ENCODE assay signal across 1 cellular context in the genomic region with DNA sequence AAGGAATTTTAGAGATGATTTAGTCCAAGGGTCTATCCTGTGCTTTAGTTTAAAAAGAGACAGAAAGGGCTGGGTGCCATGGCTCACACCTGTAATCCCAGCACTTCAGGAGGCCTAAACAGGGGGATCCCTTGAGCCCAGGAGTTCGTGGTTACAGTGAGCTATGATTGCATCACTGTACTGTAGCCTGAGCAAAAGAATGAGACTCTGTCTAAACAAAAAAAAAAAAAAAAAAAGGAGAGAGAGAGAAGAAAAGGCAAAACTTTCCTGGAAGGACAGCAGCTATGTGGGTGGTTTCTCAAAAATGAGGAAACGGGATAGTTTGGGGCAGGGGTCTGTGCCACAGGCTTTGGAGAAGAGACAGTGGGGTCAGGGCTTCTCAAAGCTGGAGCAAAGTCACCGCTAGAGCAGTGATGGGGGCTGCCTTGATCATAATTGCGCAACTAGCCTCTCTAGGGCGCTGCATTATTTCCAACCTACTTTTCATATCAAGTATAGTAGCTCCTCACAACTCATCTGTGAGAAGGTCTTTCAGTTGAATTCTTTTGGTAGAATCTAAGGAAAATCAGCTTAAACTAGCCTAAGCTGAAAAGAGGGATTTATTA.
TF ChIP-seq lines count a peak whose summit lies in the region.

No MANE protein-coding gene starts in this region.

TF ChIP-seq in HepG2, 621 proteins besides CTCF, POLR2A, EP300 and RAD21 (continues in another document):
- TF ChIP-seq, protein P1, sequence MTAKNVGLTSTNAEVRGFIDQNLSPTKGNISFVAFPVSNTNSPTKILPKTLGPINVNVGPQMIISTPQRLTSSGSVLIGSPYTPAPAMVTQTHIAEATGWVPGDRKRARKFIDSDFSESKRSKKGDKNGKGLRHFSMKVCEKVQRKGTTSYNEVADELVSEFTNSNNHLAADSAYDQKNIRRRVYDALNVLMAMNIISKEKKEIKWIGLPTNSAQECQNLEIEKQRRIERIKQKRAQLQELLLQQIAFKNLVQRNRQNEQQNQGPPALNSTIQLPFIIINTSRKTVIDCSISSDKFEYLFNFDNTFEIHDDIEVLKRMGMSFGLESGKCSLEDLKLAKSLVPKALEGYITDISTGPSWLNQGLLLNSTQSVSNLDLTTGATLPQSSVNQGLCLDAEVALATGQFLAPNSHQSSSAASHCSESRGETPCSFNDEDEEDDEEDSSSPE (CRISPR knock-in tag; IDR thresholded peaks at IDR 0.05): no peak
- TF ChIP-seq SOX13 (IDR thresholded peaks at IDR 0.05) (no peak), SOX13 (CRISPR knock-in tag; conservative IDR thresholded peaks at IDR 0.05 in 1 of 2, IDR thresholded peaks at IDR 0.05 in 1 of 2) (peak in 1 of 2 experiments; percentile 13; a peak in 1 of 4 replicates), ZNF644 (CRISPR knock-in tag; IDR thresholded peaks at IDR 0.05; ENCODE audit: low read depth) (0 out of 2 replicates have a peak, but pooled peaks have one; percentile 32), ISX (CRISPR knock-in tag; conservative IDR thresholded peaks at IDR 0.05) (no peak), ZNF383 (CRISPR knock-in tag; IDR thresholded peaks at IDR 0.05; ENCODE audit: borderline replicate concordance) (no peak), ZNF558 (CRISPR knock-in tag; IDR thresholded peaks at IDR 0.05; ENCODE audit: borderline replicate concordance) (no peak), THYN1 (CRISPR knock-in tag; IDR thresholded peaks at IDR 0.05; ENCODE audit: borderline replicate concordance, low read depth) (no peak), ZNF3 (CRISPR knock-in tag; IDR thresholded peaks at IDR 0.05) (no peak), ZNF33A (CRISPR knock-in tag; IDR thresholded peaks at IDR 0.05; ENCODE audit: borderline replicate concordance) (no peak), EHMT2 (IDR thresholded peaks at IDR 0.05; ENCODE audit: borderline replicate concordance, low read depth, low read length) (no peak), FOXJ3 (CRISPR knock-in tag; IDR thresholded peaks at IDR 0.05; ENCODE audit: borderline replicate concordance) (no peak), SIX4 (CRISPR knock-in tag; IDR thresholded peaks at IDR 0.05) (no peak), FLYWCH1 (CRISPR knock-in tag; IDR thresholded peaks at IDR 0.05) (no peak), RORA (CRISPR knock-in tag; IDR thresholded peaks at IDR 0.05) (no peak), SCMH1 (CRISPR knock-in tag; IDR thresholded peaks at IDR 0.05; ENCODE audit: borderline replicate concordance) (no peak), MEF2D (CRISPR knock-in tag; IDR thresholded peaks at IDR 0.05) (no peak), TP53 (CRISPR knock-in tag; conservative IDR thresholded peaks at IDR 0.05) (no peak), TAF1 (CRISPR knock-in tag; IDR thresholded peaks at IDR 0.05) (no peak), ZNF773 (CRISPR knock-in tag; IDR thresholded peaks at IDR 0.05; ENCODE audit: borderline replicate concordance) (no peak), KLF15 (CRISPR knock-in tag; IDR thresholded peaks at IDR 0.05; ENCODE audit: borderline replicate concordance) (no peak), ZFP36 (IDR thresholded peaks at IDR 0.05; ENCODE audit: borderline replicate concordance, low read depth, low read length, partially characterized antibody) (no peak), MTA3 (CRISPR knock-in tag; IDR thresholded peaks at IDR 0.05) (no peak), ATF7 (IDR thresholded peaks at IDR 0.05) (peak; percentile 43; the same call in 1 of the 2 replicates), ATF7 (CRISPR knock-in tag; IDR thresholded peaks at IDR 0.05) (no peak), CEBPB (IDR thresholded peaks at IDR 0.05; ENCODE audit: borderline replicate concordance, low read depth, low read length) (peak; percentile 95), ZNF839 (CRISPR knock-in tag; IDR thresholded peaks at IDR 0.05; ENCODE audit: borderline replicate concordance) (no peak), ZNF709 (CRISPR knock-in tag; IDR thresholded peaks at IDR 0.05) (no peak), ZNF678 (CRISPR knock-in tag; IDR thresholded peaks at IDR 0.05) (no peak), ZNF253 (CRISPR knock-in tag; IDR thresholded peaks at IDR 0.05; ENCODE audit: borderline replicate concordance) (no peak)
- TF ChIP-seq, protein P2, sequence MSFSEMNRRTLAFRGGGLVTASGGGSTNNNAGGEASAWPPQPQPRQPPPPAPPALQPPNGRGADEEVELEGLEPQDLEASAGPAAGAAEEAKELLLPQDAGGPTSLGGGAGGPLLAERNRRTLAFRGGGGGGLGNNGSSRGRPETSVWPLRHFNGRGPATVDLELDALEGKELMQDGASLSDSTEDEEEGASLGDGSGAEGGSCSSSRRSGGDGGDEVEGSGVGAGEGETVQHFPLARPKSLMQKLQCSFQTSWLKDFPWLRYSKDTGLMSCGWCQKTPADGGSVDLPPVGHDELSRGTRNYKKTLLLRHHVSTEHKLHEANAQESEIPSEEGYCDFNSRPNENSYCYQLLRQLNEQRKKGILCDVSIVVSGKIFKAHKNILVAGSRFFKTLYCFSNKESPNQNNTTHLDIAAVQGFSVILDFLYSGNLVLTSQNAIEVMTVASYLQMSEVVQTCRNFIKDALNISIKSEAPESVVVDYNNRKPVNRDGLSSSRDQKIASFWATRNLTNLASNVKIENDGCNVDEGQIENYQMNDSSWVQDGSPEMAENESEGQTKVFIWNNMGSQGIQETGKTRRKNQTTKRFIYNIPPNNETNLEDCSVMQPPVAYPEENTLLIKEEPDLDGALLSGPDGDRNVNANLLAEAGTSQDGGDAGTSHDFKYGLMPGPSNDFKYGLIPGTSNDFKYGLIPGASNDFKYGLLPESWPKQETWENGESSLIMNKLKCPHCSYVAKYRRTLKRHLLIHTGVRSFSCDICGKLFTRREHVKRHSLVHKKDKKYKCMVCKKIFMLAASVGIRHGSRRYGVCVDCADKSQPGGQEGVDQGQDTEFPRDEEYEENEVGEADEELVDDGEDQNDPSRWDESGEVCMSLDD (CRISPR knock-in tag; IDR thresholded peaks at IDR 0.05; ENCODE audit: borderline replicate concordance): no peak
- TF ChIP-seq, protein P3, sequence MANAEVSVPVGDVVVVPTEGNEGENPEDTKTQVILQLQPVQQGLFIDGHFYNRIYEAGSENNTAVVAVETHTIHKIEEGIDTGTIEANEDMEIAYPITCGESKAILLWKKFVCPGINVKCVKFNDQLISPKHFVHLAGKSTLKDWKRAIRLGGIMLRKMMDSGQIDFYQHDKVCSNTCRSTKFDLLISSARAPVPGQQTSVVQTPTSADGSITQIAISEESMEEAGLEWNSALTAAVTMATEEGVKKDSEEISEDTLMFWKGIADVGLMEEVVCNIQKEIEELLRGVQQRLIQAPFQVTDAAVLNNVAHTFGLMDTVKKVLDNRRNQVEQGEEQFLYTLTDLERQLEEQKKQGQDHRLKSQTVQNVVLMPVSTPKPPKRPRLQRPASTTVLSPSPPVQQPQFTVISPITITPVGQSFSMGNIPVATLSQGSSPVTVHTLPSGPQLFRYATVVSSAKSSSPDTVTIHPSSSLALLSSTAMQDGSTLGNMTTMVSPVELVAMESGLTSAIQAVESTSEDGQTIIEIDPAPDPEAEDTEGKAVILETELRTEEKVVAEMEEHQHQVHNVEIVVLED (CRISPR knock-in tag; IDR thresholded peaks at IDR 0.05; ENCODE audit: borderline replicate concordance): no peak
- TF ChIP-seq, protein P4, sequence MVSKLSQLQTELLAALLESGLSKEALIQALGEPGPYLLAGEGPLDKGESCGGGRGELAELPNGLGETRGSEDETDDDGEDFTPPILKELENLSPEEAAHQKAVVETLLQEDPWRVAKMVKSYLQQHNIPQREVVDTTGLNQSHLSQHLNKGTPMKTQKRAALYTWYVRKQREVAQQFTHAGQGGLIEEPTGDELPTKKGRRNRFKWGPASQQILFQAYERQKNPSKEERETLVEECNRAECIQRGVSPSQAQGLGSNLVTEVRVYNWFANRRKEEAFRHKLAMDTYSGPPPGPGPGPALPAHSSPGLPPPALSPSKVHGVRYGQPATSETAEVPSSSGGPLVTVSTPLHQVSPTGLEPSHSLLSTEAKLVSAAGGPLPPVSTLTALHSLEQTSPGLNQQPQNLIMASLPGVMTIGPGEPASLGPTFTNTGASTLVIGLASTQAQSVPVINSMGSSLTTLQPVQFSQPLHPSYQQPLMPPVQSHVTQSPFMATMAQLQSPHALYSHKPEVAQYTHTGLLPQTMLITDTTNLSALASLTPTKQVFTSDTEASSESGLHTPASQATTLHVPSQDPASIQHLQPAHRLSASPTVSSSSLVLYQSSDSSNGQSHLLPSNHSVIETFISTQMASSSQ (IDR thresholded peaks at IDR 0.05; ENCODE audit: low read depth): no peak
- TF ChIP-seq, protein P4 (CRISPR knock-in tag; IDR thresholded peaks at IDR 0.05; ENCODE audit: borderline replicate concordance): no peak
- TF ChIP-seq, protein P5, sequence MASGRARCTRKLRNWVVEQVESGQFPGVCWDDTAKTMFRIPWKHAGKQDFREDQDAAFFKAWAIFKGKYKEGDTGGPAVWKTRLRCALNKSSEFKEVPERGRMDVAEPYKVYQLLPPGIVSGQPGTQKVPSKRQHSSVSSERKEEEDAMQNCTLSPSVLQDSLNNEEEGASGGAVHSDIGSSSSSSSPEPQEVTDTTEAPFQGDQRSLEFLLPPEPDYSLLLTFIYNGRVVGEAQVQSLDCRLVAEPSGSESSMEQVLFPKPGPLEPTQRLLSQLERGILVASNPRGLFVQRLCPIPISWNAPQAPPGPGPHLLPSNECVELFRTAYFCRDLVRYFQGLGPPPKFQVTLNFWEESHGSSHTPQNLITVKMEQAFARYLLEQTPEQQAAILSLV (CRISPR knock-in tag; IDR thresholded peaks at IDR 0.05; ENCODE audit: borderline replicate concordance): no peak
- TF ChIP-seq, protein P6, sequence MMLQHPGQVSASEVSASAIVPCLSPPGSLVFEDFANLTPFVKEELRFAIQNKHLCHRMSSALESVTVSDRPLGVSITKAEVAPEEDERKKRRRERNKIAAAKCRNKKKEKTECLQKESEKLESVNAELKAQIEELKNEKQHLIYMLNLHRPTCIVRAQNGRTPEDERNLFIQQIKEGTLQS (CRISPR knock-in tag; IDR thresholded peaks at IDR 0.05): peak; percentile 65
- TF ChIP-seq, protein P7, sequence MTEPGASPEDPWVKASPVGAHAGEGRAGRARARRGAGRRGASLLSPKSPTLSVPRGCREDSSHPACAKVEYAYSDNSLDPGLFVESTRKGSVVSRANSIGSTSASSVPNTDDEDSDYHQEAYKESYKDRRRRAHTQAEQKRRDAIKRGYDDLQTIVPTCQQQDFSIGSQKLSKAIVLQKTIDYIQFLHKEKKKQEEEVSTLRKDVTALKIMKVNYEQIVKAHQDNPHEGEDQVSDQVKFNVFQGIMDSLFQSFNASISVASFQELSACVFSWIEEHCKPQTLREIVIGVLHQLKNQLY (CRISPR knock-in tag; IDR thresholded peaks at IDR 0.05): no peak
- TF ChIP-seq, protein P8, sequence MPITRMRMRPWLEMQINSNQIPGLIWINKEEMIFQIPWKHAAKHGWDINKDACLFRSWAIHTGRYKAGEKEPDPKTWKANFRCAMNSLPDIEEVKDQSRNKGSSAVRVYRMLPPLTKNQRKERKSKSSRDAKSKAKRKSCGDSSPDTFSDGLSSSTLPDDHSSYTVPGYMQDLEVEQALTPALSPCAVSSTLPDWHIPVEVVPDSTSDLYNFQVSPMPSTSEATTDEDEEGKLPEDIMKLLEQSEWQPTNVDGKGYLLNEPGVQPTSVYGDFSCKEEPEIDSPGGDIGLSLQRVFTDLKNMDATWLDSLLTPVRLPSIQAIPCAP (CRISPR knock-in tag; IDR thresholded peaks at IDR 0.05; ENCODE audit: low read depth): no peak
- TF ChIP-seq, protein P9, sequence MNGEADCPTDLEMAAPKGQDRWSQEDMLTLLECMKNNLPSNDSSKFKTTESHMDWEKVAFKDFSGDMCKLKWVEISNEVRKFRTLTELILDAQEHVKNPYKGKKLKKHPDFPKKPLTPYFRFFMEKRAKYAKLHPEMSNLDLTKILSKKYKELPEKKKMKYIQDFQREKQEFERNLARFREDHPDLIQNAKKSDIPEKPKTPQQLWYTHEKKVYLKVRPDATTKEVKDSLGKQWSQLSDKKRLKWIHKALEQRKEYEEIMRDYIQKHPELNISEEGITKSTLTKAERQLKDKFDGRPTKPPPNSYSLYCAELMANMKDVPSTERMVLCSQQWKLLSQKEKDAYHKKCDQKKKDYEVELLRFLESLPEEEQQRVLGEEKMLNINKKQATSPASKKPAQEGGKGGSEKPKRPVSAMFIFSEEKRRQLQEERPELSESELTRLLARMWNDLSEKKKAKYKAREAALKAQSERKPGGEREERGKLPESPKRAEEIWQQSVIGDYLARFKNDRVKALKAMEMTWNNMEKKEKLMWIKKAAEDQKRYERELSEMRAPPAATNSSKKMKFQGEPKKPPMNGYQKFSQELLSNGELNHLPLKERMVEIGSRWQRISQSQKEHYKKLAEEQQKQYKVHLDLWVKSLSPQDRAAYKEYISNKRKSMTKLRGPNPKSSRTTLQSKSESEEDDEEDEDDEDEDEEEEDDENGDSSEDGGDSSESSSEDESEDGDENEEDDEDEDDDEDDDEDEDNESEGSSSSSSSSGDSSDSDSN (CRISPR knock-in tag; IDR thresholded peaks at IDR 0.05): no peak
- TF ChIP-seq, protein P10, sequence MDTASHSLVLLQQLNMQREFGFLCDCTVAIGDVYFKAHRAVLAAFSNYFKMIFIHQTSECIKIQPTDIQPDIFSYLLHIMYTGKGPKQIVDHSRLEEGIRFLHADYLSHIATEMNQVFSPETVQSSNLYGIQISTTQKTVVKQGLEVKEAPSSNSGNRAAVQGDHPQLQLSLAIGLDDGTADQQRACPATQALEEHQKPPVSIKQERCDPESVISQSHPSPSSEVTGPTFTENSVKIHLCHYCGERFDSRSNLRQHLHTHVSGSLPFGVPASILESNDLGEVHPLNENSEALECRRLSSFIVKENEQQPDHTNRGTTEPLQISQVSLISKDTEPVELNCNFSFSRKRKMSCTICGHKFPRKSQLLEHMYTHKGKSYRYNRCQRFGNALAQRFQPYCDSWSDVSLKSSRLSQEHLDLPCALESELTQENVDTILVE (CRISPR knock-in tag; IDR thresholded peaks at IDR 0.05): no peak
- TF ChIP-seq, protein P11, sequence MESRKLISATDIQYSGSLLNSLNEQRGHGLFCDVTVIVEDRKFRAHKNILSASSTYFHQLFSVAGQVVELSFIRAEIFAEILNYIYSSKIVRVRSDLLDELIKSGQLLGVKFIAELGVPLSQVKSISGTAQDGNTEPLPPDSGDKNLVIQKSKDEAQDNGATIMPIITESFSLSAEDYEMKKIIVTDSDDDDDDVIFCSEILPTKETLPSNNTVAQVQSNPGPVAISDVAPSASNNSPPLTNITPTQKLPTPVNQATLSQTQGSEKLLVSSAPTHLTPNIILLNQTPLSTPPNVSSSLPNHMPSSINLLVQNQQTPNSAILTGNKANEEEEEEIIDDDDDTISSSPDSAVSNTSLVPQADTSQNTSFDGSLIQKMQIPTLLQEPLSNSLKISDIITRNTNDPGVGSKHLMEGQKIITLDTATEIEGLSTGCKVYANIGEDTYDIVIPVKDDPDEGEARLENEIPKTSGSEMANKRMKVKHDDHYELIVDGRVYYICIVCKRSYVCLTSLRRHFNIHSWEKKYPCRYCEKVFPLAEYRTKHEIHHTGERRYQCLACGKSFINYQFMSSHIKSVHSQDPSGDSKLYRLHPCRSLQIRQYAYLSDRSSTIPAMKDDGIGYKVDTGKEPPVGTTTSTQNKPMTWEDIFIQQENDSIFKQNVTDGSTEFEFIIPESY (CRISPR knock-in tag; IDR thresholded peaks at IDR 0.05): peak; percentile 52; the same call in 1 of the 2 replicates
